Comparison of ENCODE assay signal across 29 cellular contexts in the genomic region with DNA sequence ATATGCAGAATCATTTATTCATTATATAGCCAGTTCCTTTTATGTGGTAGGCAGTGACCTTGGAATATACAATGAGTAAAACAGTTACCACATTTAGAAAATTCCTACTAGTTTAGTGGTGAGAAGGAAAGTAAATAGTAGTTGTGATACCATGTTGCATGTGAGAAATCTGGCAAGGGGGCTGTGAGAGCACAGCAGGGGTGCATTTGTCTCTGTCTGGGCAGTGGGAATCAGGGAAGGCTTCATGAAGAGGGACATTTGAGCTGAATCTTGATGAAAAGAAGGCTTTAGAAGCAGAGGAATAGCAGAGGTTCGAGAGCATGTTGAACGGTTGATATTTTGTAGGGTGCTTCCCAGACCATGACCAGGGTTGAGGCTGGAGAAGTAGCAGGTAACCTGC.
"Had no signal": no experiment of that assay in that cellular context is flagged by ENCODE, and none has a peak within 500 bp of the region (broad histone marks: within the 10 kb centered on the region; RNA-seq: fewer than 3 reads in every experiment).

No MANE protein-coding gene starts in this region.

- H3K4me2 ChIP-seq: smooth muscle cell had no signal

- H3K27me3 ChIP-seq: body of pancreas, cardiac muscle cell, colonic mucosa, gastrocnemius medialis, right atrium auricular region had no signal

- H3K4me1 ChIP-seq: body of pancreas, colonic mucosa, gastrocnemius medialis, right atrium auricular region had no signal

- H3K27ac ChIP-seq: body of pancreas, cardiac muscle cell, colonic mucosa, gastrocnemius medialis, right atrium auricular region, thoracic aorta had no signal

- H3K9me3 Mint-ChIP-seq: activated naive CD4-positive, alpha-beta T cell treated with anti-CD3 and anti-CD28 coated beads for 36 hours; mesothelial cell of epicardium; naive B cell; neural crest cell; T-cell; T-helper 2 cell treated with Interferon-gamma antibody and Interleukin-4, amounts not matched to agents 5 μg/mL and 100 μg/mL, for 36 hours had no signal

- DNase-seq: activated CD4-positive, alpha-beta T cell treated with anti-CD3 and anti-CD28 coated beads for 4 hours; activated CD4-positive, alpha-beta T cell treated with anti-CD3 and anti-CD28 coated beads, Interleukin-2, amount 50 U/mL, for 48 hours; activated CD4-positive, CD25-positive, alpha-beta regulatory T cell; activated effector memory CD4-positive, alpha-beta T cell treated with Interleukin-2 at 50 U/mL for 16 hours; activated naive CD4-positive, alpha-beta T cell treated with anti-CD3 and anti-CD28 coated beads for 36 hours; activated T-cell treated with anti-CD3 and anti-CD28 coated beads, Interleukin-2, amount 50 U/mL, for 48 hours; anterior cingulate cortex; body of pancreas; cerebellar nuclear complex; colonic mucosa; effector CD8-positive, alpha-beta T cell; erythroblast; gastrocnemius medialis; glutamatergic neuron; kidney; left colon; mammary epithelial cell; naive B cell; stimulated activated CD4-positive, alpha-beta T cell treated with anti-CD3 and anti-CD28 coated beads, Interleukin-1b, Interleukin-23, amount 100 ng/mL, for 48 hours; stimulated activated naive CD4-positive, alpha-beta T cell; T-cell; trophoblast cell had no signal

- H3K9me3 ChIP-seq: body of pancreas, colonic mucosa, gastrocnemius medialis, right atrium auricular region, thoracic aorta had no signal

- H3K4me1 Mint-ChIP-seq: mesothelial cell of epicardium, neural crest cell had no signal

- H3K27me3 Mint-ChIP-seq: naive B cell, T-cell had no signal

- H3K4me3 ChIP-seq: body of pancreas, cardiac muscle cell, colonic mucosa, gastrocnemius medialis, right atrium auricular region, smooth muscle cell, thoracic aorta had no signal

- H3K27ac Mint-ChIP-seq: activated naive CD4-positive, alpha-beta T cell treated with anti-CD3 and anti-CD28 coated beads for 36 hours; mesothelial cell of epicardium; T-cell; T-helper 2 cell treated with Interferon-gamma antibody and Interleukin-4, amounts not matched to agents 5 μg/mL and 100 μg/mL, for 36 hours had no signal

- H3K4me3 Mint-ChIP-seq: activated naive CD4-positive, alpha-beta T cell treated with anti-CD3 and anti-CD28 coated beads for 36 hours; mesothelial cell of epicardium; naive B cell; neural crest cell; T-cell; T-helper 2 cell treated with Interferon-gamma antibody and Interleukin-4, amounts not matched to agents 5 μg/mL and 100 μg/mL, for 36 hours had no signal

- H3K36me3 ChIP-seq: colonic mucosa had no signal

- ATAC-seq: body of pancreas, gastrocnemius medialis, left colon, T-cell had no signal
